ENCODE assay signal across 1 cellular context in the genomic region with DNA sequence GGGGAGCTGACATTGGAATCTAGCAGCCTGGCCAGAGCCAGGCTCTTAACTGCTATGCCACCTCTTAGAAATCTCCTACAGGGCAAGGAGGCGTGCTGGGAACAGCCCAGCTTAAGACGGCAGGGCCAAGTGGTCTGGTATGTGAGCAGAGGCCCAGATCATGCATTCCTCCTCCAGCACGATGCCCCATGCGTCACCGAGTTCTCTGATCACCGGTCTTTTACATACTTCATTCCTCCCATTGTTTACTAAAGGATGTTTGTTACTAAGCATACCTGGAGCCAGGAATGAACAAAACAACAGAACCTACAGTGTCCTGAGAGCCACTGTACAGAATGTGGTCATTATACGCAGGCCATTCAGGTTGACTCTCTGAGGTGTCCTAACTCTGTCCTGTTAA.
TF ChIP-seq lines count a peak whose summit lies in the region.

No MANE protein-coding gene starts in this region.

TF ChIP-seq in GM12878, 131 proteins besides CTCF, POLR2A, EP300 and RAD21 (continued from another document):
- TF ChIP-seq USF1 (IDR thresholded peaks at IDR 0.05; ENCODE audit: borderline replicate concordance, extremely low read length, insufficient read depth, low read depth, low read length) (no peak), SUZ12 (IDR thresholded peaks at IDR 0.05; ENCODE audit: unreplicated experiment) (no peak), NKRF (conservative IDR thresholded peaks at IDR 0.05) (no peak)
